In genomic region chr11:9396752-9397151, GRCh38 we compare ENCODE assay signal across 9 cellular contexts. TPM values are rescaled to one million over a fixed set of nuclear protein-coding genes. Genes with fewer than 3 reads are reported as not detected.
DNase-seq lines count a peak whose midpoint lies in the region; ATAC-seq and TF ChIP-seq lines count a peak whose summit lies in the region.
"Had no signal": no experiment of that assay in that cellular context is flagged by ENCODE, and none has a peak within 500 bp of the region (broad histone marks: within the 10 kb centered on the region; RNA-seq: fewer than 3 reads in every experiment).

No MANE protein-coding gene starts in this region.

- no peak for TF ChIP-seq POLR2A in Peyer's patch (IDR thresholded peaks at IDR 0.05)
- no peak for TF ChIP-seq POLR2A in lower leg skin (IDR thresholded peaks at IDR 0.05)

- peaks cover 15% of the 10 kb centered on the region for H3K36me3 Mint-ChIP-seq in mesothelial cell of epicardium

- no peak overlapping the region for H3K27ac ChIP-seq in Peyer's patch

- 92 to 94% methylated on average over 3 of the region's 3 CpGs for WGBS in lower leg skin, 2 donors

- H3K9me3 ChIP-seq in Peyer's patch = no peaks in the 10 kb centered on the region

- H3K9me3 Mint-ChIP-seq in mesothelial cell of epicardium = no peaks in the 10 kb centered on the region

- no peak for TF ChIP-seq CTCF in mesothelial cell of epicardium (IDR thresholded peaks at IDR 0.05; ENCODE audit: unreplicated experiment)
- TF ChIP-seq CTCF in Peyer's patch (IDR thresholded peaks at IDR 0.05) = no peak
- no peak for TF ChIP-seq CTCF in lower leg skin (IDR thresholded peaks at IDR 0.05)

- H3K4me3 Mint-ChIP-seq in mesothelial cell of epicardium = no peak overlapping the region

- ATAC-seq in GM18498 (IDR thresholded peaks at IDR 0.05; ENCODE audit: unreplicated experiment) (peak; percentile 63), GM21390 (IDR thresholded peaks at IDR 0.05; ENCODE audit: unreplicated experiment) (peak; percentile 79), HG03521 (IDR thresholded peaks at IDR 0.05; ENCODE audit: unreplicated experiment) (peak; percentile 70)
- ATAC-seq: K562 had no signal

- H3K4me3 ChIP-seq in Peyer's patch (no peak overlapping the region), lower leg skin (ENCODE audit: low read depth, poor library complexity, severe bottlenecking) (no peak overlapping the region)
- H3K4me3 ChIP-seq: K562 had no signal

- no peak for DNase-seq in mesothelial cell of epicardium (ENCODE audit: low spot score in 2 of 2, unreplicated experiment in 2 of 2)
- DNase-seq in Peyer's patch = no peak
- no peak for DNase-seq in lower leg skin (ENCODE audit: low spot score in 2 of 2)
- no peak for DNase-seq in HCEC 1CT
- DNase-seq: NCI-H2029 treated with DMSO at 0.1 percent for 48 hours had no signal

- no peaks in the 10 kb centered on the region for H3K36me3 ChIP-seq in Peyer's patch

- intact Hi-C loops in lower leg skin (cut with DNase I; ENCODE audit: low total_unique reads) = no loop called here

- H3K27ac Mint-ChIP-seq in mesothelial cell of epicardium = peak overlapping the region; percentile 79

- peaks cover 22% of the 10 kb centered on the region for H3K4me1 Mint-ChIP-seq in mesothelial cell of epicardium

- no peaks in the 10 kb centered on the region for H3K27me3 Mint-ChIP-seq in mesothelial cell of epicardium (ENCODE audit: low read depth)

- peaks cover 0 to 5% (median 0%) of the 10 kb centered on the region in 4 donors for H3K4me1 ChIP-seq in Peyer's patch

- no peaks in the 10 kb centered on the region for H3K27me3 ChIP-seq in Peyer's patch

RNA-seq across cellular contexts. Expression of gene IPO7, which starts 12.3 kb away (rescaled TPM):
- total RNA-seq in mesothelial cell of epicardium (123 to 140 TPM (median 129 TPM) in 3 replicates), Peyer's patch (10 to 100 TPM; 32.4 to 79.9 (median 54.3) TPM), lower leg skin (10 to 100 TPM; 53.9 to 70.0 (median 65.3) TPM)
